Comparison of ENCODE assay signal across 8 cellular contexts in the genomic region with DNA sequence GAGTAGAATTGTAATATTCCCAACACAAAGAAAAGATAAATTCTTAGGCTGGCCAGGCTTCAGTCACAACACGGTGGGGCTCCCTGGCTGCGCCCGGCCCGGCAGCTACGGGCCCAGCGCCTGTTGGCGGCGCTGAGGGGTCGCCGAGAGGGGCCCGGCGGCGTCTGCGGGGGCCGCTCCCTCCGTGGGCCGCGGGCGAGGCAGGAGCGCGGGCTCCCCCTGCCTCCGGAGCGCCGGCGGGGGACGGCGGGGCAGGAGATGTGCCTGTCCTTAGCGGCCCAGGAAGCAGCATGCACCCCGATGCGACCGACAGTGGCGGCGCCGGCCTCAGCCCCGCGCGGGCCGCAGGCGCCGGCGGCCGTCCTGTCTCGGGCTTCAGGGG.
DNase-seq lines count a peak whose midpoint lies in the region; ATAC-seq and TF ChIP-seq lines count a peak whose summit lies in the region.
"Not testable (repeated sequence)": the region's sequence is repeated elsewhere in the genome, so short reads cannot be mapped to it uniquely, and the experiment has no call there.

No MANE protein-coding gene starts in this region.

- not testable (repeated sequence) for H3K4me3 ChIP-seq in Caco-2 (ENCODE audit: low read depth, low read length)
- peak overlapping the region; percentile 37 to 39 for H3K4me3 ChIP-seq in Panc1 (ENCODE audit: low read depth in 2 of 2, low read length in 2 of 2)
- H3K4me3 ChIP-seq in esophagus muscularis mucosa: peak overlapping the region; percentile 59 to 65 (median 61)
- peak overlapping the region in 1 of 2 experiments; percentile 51 for H3K4me3 ChIP-seq in mesenchymal stem cell (ENCODE audit: insufficient read depth in 1 of 2, low read depth in 1 of 2, low read length in 2 of 2)

- not testable (repeated sequence) for H3K14ac ChIP-seq in mesenchymal stem cell (ENCODE audit: low read length in 2 of 2)

- H3K27ac ChIP-seq in Panc1 (ENCODE audit: low read length) (peak overlapping the region; percentile 78), esophagus muscularis mucosa (replicated peaks in 1 of 4) (peak overlapping the region; percentile 62 to 78 (median 76))
- not testable (repeated sequence) for H3K27ac ChIP-seq in mesenchymal stem cell (ENCODE audit: low read length, poor library complexity, severe bottlenecking)

- H3K4me1 ChIP-seq in Caco-2; Panc1 (ENCODE audit: control insufficient read depth, insufficient read depth, low read length); esophagus muscularis mucosa; mesenchymal stem cell (ENCODE audit: control insufficient read depth, insufficient read depth, low read depth, low read length): not testable (repeated sequence)

- POLR2A ChIA-PET in Caco-2 (lab: Charles Lee); Panc1 (lab: Charles Lee): not testable (repeated sequence)

- not testable (repeated sequence) for TF ChIP-seq EP300 in esophagus muscularis mucosa (IDR thresholded peaks at IDR 0.05)

- not testable (repeated sequence) for H3K4me1 Mint-ChIP-seq in Caco-2 (ENCODE audit: low read depth, unreplicated experiment)
- peaks cover 28% of the 10 kb centered on the region for H3K4me1 Mint-ChIP-seq in activated T-helper 1 cell treated with anti-CD3 and anti-CD28 coated beads, Interleukin-12 subunit alpha, Interleukin-12 subunit beta, Interleukin-2, Interleukin-4 antibody, amounts not matched to agents 30 ng/mL and 10 ng/mL and 1 ng/mL, durations not matched to agents 14 hours and 24 hours and 36 hours (ENCODE audit: low read depth)

- not testable (repeated sequence) for H3K9me3 ChIP-seq in Caco-2; Panc1 (ENCODE audit: control insufficient read depth, insufficient read depth, low read depth, low read length); esophagus muscularis mucosa; mesenchymal stem cell (ENCODE audit: control insufficient read depth, low read length)

- H3K23ac ChIP-seq in mesenchymal stem cell (ENCODE audit: low read length in 2 of 2): not testable (repeated sequence)

- H2AK5ac ChIP-seq in mesenchymal stem cell (ENCODE audit: low read length, severe bottlenecking): not testable (repeated sequence)

- not testable (repeated sequence) for H2BK5ac ChIP-seq in mesenchymal stem cell (ENCODE audit: low read depth, low read length, poor library complexity, severe bottlenecking)

- H4K91ac ChIP-seq in mesenchymal stem cell (ENCODE audit: low read length): not testable (repeated sequence)

- peak overlapping the region; percentile 7 for H2BK15ac ChIP-seq in mesenchymal stem cell (ENCODE audit: low read depth, poor library complexity, severe bottlenecking)

- not testable (repeated sequence) for H3K9me3 Mint-ChIP-seq in Caco-2 (ENCODE audit: unreplicated experiment); activated T-helper 1 cell treated with anti-CD3 and anti-CD28 coated beads, Interleukin-12 subunit alpha, Interleukin-12 subunit beta, Interleukin-2, Interleukin-4 antibody, amounts not matched to agents 30 ng/mL and 10 ng/mL and 1 ng/mL, durations not matched to agents 14 hours and 24 hours and 36 hours

- peak overlapping the region; percentile 42 for H3K4me3 Mint-ChIP-seq in Caco-2 (ENCODE audit: unreplicated experiment)
- H3K4me3 Mint-ChIP-seq in activated T-helper 1 cell treated with anti-CD3 and anti-CD28 coated beads, Interleukin-12 subunit alpha, Interleukin-12 subunit beta, Interleukin-2, Interleukin-4 antibody, amounts not matched to agents 30 ng/mL and 10 ng/mL and 1 ng/mL, durations not matched to agents 14 hours and 24 hours and 36 hours: peak overlapping the region; percentile 64

- peak overlapping the region; percentile 61 for H2BK120ac ChIP-seq in mesenchymal stem cell (ENCODE audit: low read depth, low read length)

- not testable (repeated sequence) for TF ChIP-seq CTCF in Caco-2 (IDR thresholded peaks at IDR 0.05; ENCODE audit: insufficient read depth in 1 of 2, low read depth in 1 of 2, low read length in 1 of 2, severe bottlenecking in 1 of 2, unreplicated experiment in 1 of 2)
- TF ChIP-seq CTCF in Panc1 (IDR thresholded peaks at IDR 0.05): peak; percentile 76
- TF ChIP-seq CTCF in esophagus muscularis mucosa (IDR thresholded peaks at IDR 0.05): peak in 2 of 3 experiments; percentile 6 to 13

- CTCF ChIA-PET in Caco-2 (lab: Charles Lee); Panc1 (lab: Charles Lee): not testable (repeated sequence)

- intact Hi-C loops in Caco-2 (cut with micrococcal nuclease; ENCODE audit: unreplicated experiment); Panc1 (cut with micrococcal nuclease; ENCODE audit: unreplicated experiment); esophagus muscularis mucosa (cut with DNase I): not testable (repeated sequence)
- intact Hi-C loops in activated T-helper 1 cell treated with anti-CD3 and anti-CD28 coated beads, Interleukin-12 subunit alpha, Interleukin-12 subunit beta, Interleukin-2, Interleukin-4 antibody, amounts not matched to agents 30 ng/mL and 10 ng/mL and 1 ng/mL, durations not matched to agents 14 hours and 24 hours and 36 hours (cut with micrococcal nuclease): loop anchor here (2.0 to 5.0 kb wide), 5 partner anchors 61 to 241 kb away; a partner anchor contains a TSS

- H2BK12ac ChIP-seq in mesenchymal stem cell (ENCODE audit: low read length in 2 of 2): not testable (repeated sequence)

- TF ChIP-seq POLR2A in esophagus muscularis mucosa (IDR thresholded peaks at IDR 0.05; ENCODE audit: low read depth): not testable (repeated sequence)

- H3K36me3 ChIP-seq in Caco-2 (ENCODE audit: control insufficient read depth, insufficient read depth, low read length); Panc1 (ENCODE audit: control insufficient read depth, insufficient read depth, low read length); esophagus muscularis mucosa; mesenchymal stem cell (ENCODE audit: control insufficient read depth in 1 of 2, insufficient read depth in 2 of 2, low read depth in 1 of 2, low read length in 2 of 2): not testable (repeated sequence)

- not testable (repeated sequence) for H3K27me3 Mint-ChIP-seq in Caco-2 (ENCODE audit: insufficient read depth, unreplicated experiment); activated T-helper 1 cell treated with anti-CD3 and anti-CD28 coated beads, Interleukin-12 subunit alpha, Interleukin-12 subunit beta, Interleukin-2, Interleukin-4 antibody, amounts not matched to agents 30 ng/mL and 10 ng/mL and 1 ng/mL, durations not matched to agents 14 hours and 24 hours and 36 hours (ENCODE audit: insufficient read depth)

- peak overlapping the region in 1 of 2 experiments; percentile 28 for H3K4ac ChIP-seq in mesenchymal stem cell (ENCODE audit: low read depth in 1 of 2, low read length in 2 of 2)

- peak overlapping the region; percentile 42 for H2AFZ ChIP-seq in mesenchymal stem cell (ENCODE audit: low read depth, low read length)

- in situ Hi-C loops in Panc1 (cut with HindIII; ENCODE audit: low pct_unique_long_range_greater_than_20kb, low sequenced_read_pairs): not testable (repeated sequence)

- ATAC-seq in GM21381 (IDR thresholded peaks at IDR 0.05; ENCODE audit: unreplicated experiment) (peak; percentile 62), HG03196 (IDR thresholded peaks at IDR 0.05; ENCODE audit: unreplicated experiment) (peak; percentile 59), Panc1 (peak; percentile 90)

- peak overlapping the region; percentile 56 for H3K4me2 ChIP-seq in mesenchymal stem cell (ENCODE audit: low read length, poor library complexity, severe bottlenecking)

- not testable (repeated sequence) for H3K36me3 Mint-ChIP-seq in Caco-2 (ENCODE audit: insufficient read depth, unreplicated experiment); activated T-helper 1 cell treated with anti-CD3 and anti-CD28 coated beads, Interleukin-12 subunit alpha, Interleukin-12 subunit beta, Interleukin-2, Interleukin-4 antibody, amounts not matched to agents 30 ng/mL and 10 ng/mL and 1 ng/mL, durations not matched to agents 14 hours and 24 hours and 36 hours (ENCODE audit: low read depth)

- not testable (repeated sequence) for H3K27me3 ChIP-seq in Caco-2 (replicated peaks; ENCODE audit: control insufficient read depth, insufficient read depth, low read length); Panc1 (ENCODE audit: control insufficient read depth, insufficient read depth, low read length); esophagus muscularis mucosa; mesenchymal stem cell (ENCODE audit: control insufficient read depth in 1 of 2, insufficient read depth in 1 of 2, low read length in 2 of 2)

- not testable (repeated sequence) for H3K79me1 ChIP-seq in mesenchymal stem cell (replicated peaks; ENCODE audit: low read length, poor library complexity, severe bottlenecking)

- H3K9ac ChIP-seq in mesenchymal stem cell (ENCODE audit: low read length): peak overlapping the region; percentile 71

- DNase-seq in Caco-2; Panc1 (ENCODE audit: low read depth, low spot score); esophagus muscularis mucosa (ENCODE audit: extremely low spot score): not testable (repeated sequence)
- DNase-seq in activated T-helper 1 cell treated with anti-CD3 and anti-CD28 coated beads, Interleukin-12 subunit alpha, Interleukin-12 subunit beta, Interleukin-2, Interleukin-4 antibody, amounts not matched to agents 30 ng/mL and 10 ng/mL and 1 ng/mL, durations not matched to agents 14 hours and 24 hours and 36 hours (ENCODE audit: low spot score): peak; percentile 3
- DNase-seq in mesenchymal stem cell: peak; percentile 23
- peak; percentile 18 for DNase-seq in stimulated activated CD4-positive, alpha-beta T cell treated with anti-CD3 and anti-CD28 coated beads, Interleukin-4, amount 100 ng/mL, for 24 hours

- not testable (repeated sequence) for BruUV-seq in Caco-2 (replicated peaks; lab: Mats Ljungman, UMichigan); Panc1 (replicated peaks; lab: Mats Ljungman, UMichigan)

- peak overlapping the region; percentile 85 for H4K8ac ChIP-seq in mesenchymal stem cell (ENCODE audit: low read length)

- H3K18ac ChIP-seq in mesenchymal stem cell (ENCODE audit: low read depth in 1 of 2, low read length in 2 of 2): peak overlapping the region in 1 of 2 experiments; percentile 93

- H3K27ac Mint-ChIP-seq in Caco-2 (ENCODE audit: unreplicated experiment): not testable (repeated sequence)
- H3K27ac Mint-ChIP-seq in activated T-helper 1 cell treated with anti-CD3 and anti-CD28 coated beads, Interleukin-12 subunit alpha, Interleukin-12 subunit beta, Interleukin-2, Interleukin-4 antibody, amounts not matched to agents 30 ng/mL and 10 ng/mL and 1 ng/mL, durations not matched to agents 14 hours and 24 hours and 36 hours: peak overlapping the region; percentile 59

- WGBS in esophagus muscularis mucosa: 10% methylated on average over 5 of the region's 43 CpGs
- 0% methylated on average over 8 of the region's 43 CpGs for WGBS in mesenchymal stem cell
